In genomic region chr3:154060606-154061380, GRCh38 we compare ENCODE assay signal across 12 cellular contexts.
DNase-seq lines count a peak whose midpoint lies in the region; ATAC-seq and TF ChIP-seq lines count a peak whose summit lies in the region.
"Had no signal": no experiment of that assay in that cellular context is flagged by ENCODE, and none has a peak within 500 bp of the region (broad histone marks: within the 10 kb centered on the region; RNA-seq: fewer than 3 reads in every experiment).

No MANE protein-coding gene starts in this region.

- peaks cover 28% of the 10 kb centered on the region for H3K4me1 Mint-ChIP-seq in brain
- H3K4me1 Mint-ChIP-seq: CD4-positive, CD25-positive, alpha-beta regulatory T cell had no signal

- peak; percentile 94 for ATAC-seq in left ventricle myocardium superior
- no peak for ATAC-seq in HG02970 (IDR thresholded peaks at IDR 0.05; ENCODE audit: low FRiP score, unreplicated experiment)
- ATAC-seq in HG03460 (IDR thresholded peaks at IDR 0.05; ENCODE audit: unreplicated experiment): no peak

- no peaks in the 10 kb centered on the region for H3K36me3 Mint-ChIP-seq in brain
- H3K36me3 Mint-ChIP-seq: CD4-positive, CD25-positive, alpha-beta regulatory T cell had no signal

- H2AFZ ChIP-seq in parathyroid adenoma: peak overlapping the region; percentile 40

- H3K27ac ChIP-seq in parathyroid adenoma: peak overlapping the region; percentile 80

- TF ChIP-seq CTCF in BJ (IDR thresholded peaks at IDR 0.05; ENCODE audit: insufficient read depth, low read depth, low read length) (no peak), brain (conservative IDR thresholded peaks at IDR 0.05) (no peak), parathyroid adenoma (IDR thresholded peaks at IDR 0.05) (no peak)

- no peaks in the 10 kb centered on the region for H3K9me3 ChIP-seq in parathyroid adenoma (ENCODE audit: control insufficient read depth, low read length)

- H3K27me3 Mint-ChIP-seq in brain: no peaks in the 10 kb centered on the region
- H3K27me3 Mint-ChIP-seq: CD4-positive, CD25-positive, alpha-beta regulatory T cell had no signal

- POLR2A ChIA-PET in BJ (lab: Charles Lee): no interaction called here

- H3K4me1 ChIP-seq in parathyroid adenoma: peaks cover 37% of the 10 kb centered on the region

- no peaks in the 10 kb centered on the region for H3K9me3 Mint-ChIP-seq in brain

- no peaks in the 10 kb centered on the region for H3K27me3 ChIP-seq in BJ (ENCODE audit: control insufficient read depth, insufficient read depth, low read length)
- no peaks in the 10 kb centered on the region for H3K27me3 ChIP-seq in parathyroid adenoma (ENCODE audit: control insufficient read depth, insufficient read depth, low read length)

- CTCF ChIA-PET in BJ (lab: Yijun Ruan, JAX): no interaction called here

- H3K27ac Mint-ChIP-seq in brain: peak overlapping the region in 4 of 5 experiments; percentile 55 to 90 (median 80)
- H3K27ac Mint-ChIP-seq: CD4-positive, CD25-positive, alpha-beta regulatory T cell had no signal

- H3K4me2 ChIP-seq in parathyroid adenoma (ENCODE audit: low read length): peak overlapping the region; percentile 76

- H3K4me3 Mint-ChIP-seq in brain: peak overlapping the region; percentile 9 to 81 (median 50)
- H3K4me3 Mint-ChIP-seq: CD4-positive, CD25-positive, alpha-beta regulatory T cell had no signal

- intact Hi-C loops in left ventricle myocardium superior (cut with micrococcal nuclease): no loop called here

- H3K79me2 ChIP-seq in parathyroid adenoma: no peaks in the 10 kb centered on the region

- H3K9ac ChIP-seq in parathyroid adenoma: no peak overlapping the region

- no peaks in the 10 kb centered on the region for H3K36me3 ChIP-seq in BJ (ENCODE audit: control insufficient read depth, insufficient read depth, low read length)
- H3K36me3 ChIP-seq in parathyroid adenoma (ENCODE audit: control insufficient read depth, insufficient read depth, low read length): no peaks in the 10 kb centered on the region

- H3K4me3 ChIP-seq in BJ (ENCODE audit: low read depth, low read length) (no peak overlapping the region), parathyroid adenoma (ENCODE audit: low read depth, low read length) (peak overlapping the region; percentile 53)

- DNase-seq in BJ (ENCODE audit: low read depth): peak; percentile 13
- no peak for DNase-seq in left ventricle myocardium superior
- no peak for DNase-seq in NCI-H1417 (lab: John Stamatoyannopoulos, UW)
- DNase-seq in D341Med (ENCODE audit: low spot score): no peak
- DNase-seq: activated gamma-delta T cell treated with Interleukin-2 at 50 U/mL for 16 hours; CD4-positive, CD25-positive, alpha-beta regulatory T cell; NCI-H446; stimulated activated CD4-positive, alpha-beta T cell treated with anti-CD3 and anti-CD28 coated beads, Interleukin-15, amount 100 ng/mL, for 24 hours had no signal
